In genomic region chr13:84745051-84745551, GRCh38 we compare ENCODE assay signal across 38 cellular contexts.
"Had no signal": no experiment of that assay in that cellular context is flagged by ENCODE, and none has a peak within 500 bp of the region (broad histone marks: within the 10 kb centered on the region; RNA-seq: fewer than 3 reads in every experiment).

No MANE protein-coding gene starts in this region.

- H3K27ac Mint-ChIP-seq: activated CD4-positive, alpha-beta memory T cell treated with anti-CD3 and anti-CD28 coated beads, Interleukin-2, amount 10 ng/mL, durations not matched to agents 7 days and 5 days; activated CD4-positive, alpha-beta T cell treated with anti-CD3 and anti-CD28 coated beads for 36 hours; activated CD4-positive, alpha-beta T cell treated with anti-CD3 and anti-CD28 coated beads, Interleukin-2, amount 10 ng/mL, durations not matched to agents 7 days and 5 days; activated CD8-positive, alpha-beta memory T cell treated with anti-CD3 and anti-CD28 coated beads, Interleukin-2, amount 10 ng/mL, durations not matched to agents 7 days and 5 days; activated CD8-positive, alpha-beta T cell treated with anti-CD3 and anti-CD28 coated beads, Interleukin-2, amount 10 ng/mL, durations not matched to agents 7 days and 5 days; activated naive CD4-positive, alpha-beta T cell treated with anti-CD3 and anti-CD28 coated beads, Interleukin-2, amount 10 ng/mL, durations not matched to agents 7 days and 5 days; activated naive CD4-positive, alpha-beta T cell treated with anti-CD3 and anti-CD28 coated beads, Interleukin-2, amount 50 U/mL, for 24 hours; activated naive CD8-positive, alpha-beta T cell; activated naive CD8-positive, alpha-beta T cell treated with anti-CD3 and anti-CD28 coated beads, Interleukin-2, amount 10 ng/mL, durations not matched to agents 7 days and 5 days; activated naive CD8-positive, alpha-beta T cell treated with anti-CD3 and anti-CD28 coated beads, Interleukin-2, amount 50 U/mL, for 24 hours; activated T-cell treated with anti-CD3 and anti-CD28 coated beads, Interleukin-2, amount 50 U/mL, for 24 hours; activated T-helper 2 cell treated with anti-CD3 and anti-CD28 coated beads, Interferon-gamma antibody, Interleukin-2, Interleukin-4, amounts not matched to agents 10 μg/mL and 5 μg/mL and 100 μg/mL, durations not matched to agents 14 hours and 24 hours and 36 hours; brain; T-helper 1 cell treated with Interleukin-12 subunit alpha and Interleukin-12 subunit beta and Interleukin-4 antibody, amounts not matched to agents 30 μg/mL and 1 μg/mL, for 36 hours; T-helper 2 cell treated with Interferon-gamma antibody and Interleukin-4, amounts not matched to agents 5 μg/mL and 100 μg/mL, for 36 hours; WTC11 had no signal

- H3K4me3 Mint-ChIP-seq: activated CD4-positive, alpha-beta memory T cell treated with anti-CD3 and anti-CD28 coated beads, Interleukin-2, amount 10 ng/mL, durations not matched to agents 7 days and 5 days; activated CD4-positive, alpha-beta T cell treated with anti-CD3 and anti-CD28 coated beads for 36 hours; activated CD4-positive, alpha-beta T cell treated with anti-CD3 and anti-CD28 coated beads, Interleukin-2, amount 10 ng/mL, durations not matched to agents 7 days and 5 days; activated CD8-positive, alpha-beta memory T cell treated with anti-CD3 and anti-CD28 coated beads, Interleukin-2, amount 10 ng/mL, durations not matched to agents 7 days and 5 days; activated CD8-positive, alpha-beta T cell treated with anti-CD3 and anti-CD28 coated beads, Interleukin-2, amount 10 ng/mL, durations not matched to agents 7 days and 5 days; activated naive CD4-positive, alpha-beta T cell treated with anti-CD3 and anti-CD28 coated beads, Interleukin-2, amount 10 ng/mL, durations not matched to agents 7 days and 5 days; activated naive CD4-positive, alpha-beta T cell treated with anti-CD3 and anti-CD28 coated beads, Interleukin-2, amount 50 U/mL, for 24 hours; activated naive CD8-positive, alpha-beta T cell; activated naive CD8-positive, alpha-beta T cell treated with anti-CD3 and anti-CD28 coated beads, Interleukin-2, amount 10 ng/mL, durations not matched to agents 7 days and 5 days; activated naive CD8-positive, alpha-beta T cell treated with anti-CD3 and anti-CD28 coated beads, Interleukin-2, amount 50 U/mL, for 24 hours; activated T-cell treated with anti-CD3 and anti-CD28 coated beads, Interleukin-2, amount 50 U/mL, for 24 hours; brain; central memory CD8-positive, alpha-beta T cell; T-helper 1 cell treated with Interleukin-12 subunit alpha and Interleukin-12 subunit beta and Interleukin-4 antibody, amounts not matched to agents 30 μg/mL and 1 μg/mL, for 36 hours; T-helper 2 cell treated with Interferon-gamma antibody and Interleukin-4, amounts not matched to agents 5 μg/mL and 100 μg/mL, for 36 hours; WTC11 had no signal

- H3K36me3 ChIP-seq: ascending aorta, cardiac muscle cell, WERI-Rb-1 had no signal

- H3K36me3 Mint-ChIP-seq: activated CD8-positive, alpha-beta memory T cell treated with anti-CD3 and anti-CD28 coated beads, Interleukin-2, amount 10 ng/mL, durations not matched to agents 7 days and 5 days; activated naive CD4-positive, alpha-beta T cell treated with anti-CD3 and anti-CD28 coated beads, Interleukin-2, amount 10 ng/mL, durations not matched to agents 7 days and 5 days; activated naive CD4-positive, alpha-beta T cell treated with anti-CD3 and anti-CD28 coated beads, Interleukin-2, amount 50 U/mL, for 24 hours; activated naive CD8-positive, alpha-beta T cell; activated naive CD8-positive, alpha-beta T cell treated with anti-CD3 and anti-CD28 coated beads, Interleukin-2, amount 10 ng/mL, durations not matched to agents 7 days and 5 days; brain; WTC11 had no signal

- H3K27ac ChIP-seq: ascending aorta, cardiac muscle cell, WERI-Rb-1 had no signal

- H3K9me3 ChIP-seq: ascending aorta had no signal

- H3K4me1 ChIP-seq: ascending aorta had no signal

- H3K27me3 ChIP-seq: ascending aorta, cardiac muscle cell had no signal

- DNase-seq: activated CD4-positive, alpha-beta memory T cell treated with anti-CD3 and anti-CD28 coated beads, Interleukin-2, amount 10 ng/mL, durations not matched to agents 7 days and 5 days; activated CD4-positive, alpha-beta T cell treated with anti-CD3 and anti-CD28 coated beads for 1 hour; activated CD4-positive, alpha-beta T cell treated with anti-CD3 and anti-CD28 coated beads for 36 hours; activated CD4-positive, alpha-beta T cell treated with anti-CD3 and anti-CD28 coated beads for 48 hours; activated CD4-positive, alpha-beta T cell treated with anti-CD3 and anti-CD28 coated beads, Interleukin-2, amount 10 ng/mL, durations not matched to agents 7 days and 5 days; activated CD4-positive, alpha-beta T cell treated with anti-CD3 and anti-CD28 coated beads, Interleukin-2, amount 50 U/mL, for 48 hours; activated CD4-positive, CD25-positive, alpha-beta regulatory T cell; activated CD8-positive, alpha-beta memory T cell treated with anti-CD3 and anti-CD28 coated beads for 24 hours; activated CD8-positive, alpha-beta memory T cell treated with anti-CD3 and anti-CD28 coated beads, Interleukin-2, amount 10 ng/mL, durations not matched to agents 7 days and 5 days; activated CD8-positive, alpha-beta memory T cell treated with anti-CD3 and anti-CD28 coated beads, Interleukin-2, amount 50 U/mL, for 48 hours; activated CD8-positive, alpha-beta T cell treated with anti-CD3 and anti-CD28 coated beads, Interleukin-2, amount 10 ng/mL, durations not matched to agents 7 days and 5 days; activated effector memory CD4-positive, alpha-beta T cell treated with Interleukin-2 at 50 U/mL for 16 hours; activated gamma-delta T cell; activated naive CD4-positive, alpha-beta T cell treated with anti-CD3 and anti-CD28 coated beads, Interleukin-2, amount 10 ng/mL, durations not matched to agents 7 days and 5 days; activated naive CD4-positive, alpha-beta T cell treated with Interleukin-2 at 50 U/mL for 16 hours; activated naive CD8-positive, alpha-beta T cell treated with anti-CD3 and anti-CD28 coated beads, Interleukin-2, amount 10 ng/mL, durations not matched to agents 7 days and 5 days; activated naive CD8-positive, alpha-beta T cell treated with anti-CD3 and anti-CD28 coated beads, Interleukin-2, amount 50 U/mL, for 24 hours; activated T-cell treated with anti-CD3 and anti-CD28 coated beads, Interleukin-2, amount 50 U/mL, for 24 hours; activated T-cell treated with anti-CD3 and anti-CD28 coated beads, Interleukin-2, amount 50 U/mL, for 48 hours; amygdala; anterior cingulate cortex; caudate nucleus; cerebellar nuclear complex; T-helper 2 cell; T-helper 9 cell; WERI-Rb-1 had no signal

- H3K27me3 Mint-ChIP-seq: activated CD4-positive, alpha-beta memory T cell treated with anti-CD3 and anti-CD28 coated beads, Interleukin-2, amount 10 ng/mL, durations not matched to agents 7 days and 5 days; activated CD4-positive, alpha-beta T cell treated with anti-CD3 and anti-CD28 coated beads for 36 hours; activated CD4-positive, alpha-beta T cell treated with anti-CD3 and anti-CD28 coated beads, Interleukin-2, amount 10 ng/mL, durations not matched to agents 7 days and 5 days; activated CD8-positive, alpha-beta memory T cell treated with anti-CD3 and anti-CD28 coated beads, Interleukin-2, amount 10 ng/mL, durations not matched to agents 7 days and 5 days; activated naive CD4-positive, alpha-beta T cell treated with anti-CD3 and anti-CD28 coated beads, Interleukin-2, amount 10 ng/mL, durations not matched to agents 7 days and 5 days; activated naive CD4-positive, alpha-beta T cell treated with anti-CD3 and anti-CD28 coated beads, Interleukin-2, amount 50 U/mL, for 24 hours; activated naive CD8-positive, alpha-beta T cell; activated naive CD8-positive, alpha-beta T cell treated with anti-CD3 and anti-CD28 coated beads, Interleukin-2, amount 10 ng/mL, durations not matched to agents 7 days and 5 days; activated naive CD8-positive, alpha-beta T cell treated with anti-CD3 and anti-CD28 coated beads, Interleukin-2, amount 50 U/mL, for 24 hours; activated T-cell treated with anti-CD3 and anti-CD28 coated beads, Interleukin-2, amount 50 U/mL, for 24 hours; brain; central memory CD8-positive, alpha-beta T cell had no signal

- FAIRE-seq: bronchial epithelial cell had no signal

- H3K4me1 Mint-ChIP-seq: activated CD4-positive, alpha-beta memory T cell treated with anti-CD3 and anti-CD28 coated beads, Interleukin-2, amount 10 ng/mL, durations not matched to agents 7 days and 5 days; activated CD4-positive, alpha-beta T cell treated with anti-CD3 and anti-CD28 coated beads for 36 hours; activated CD4-positive, alpha-beta T cell treated with anti-CD3 and anti-CD28 coated beads, Interleukin-2, amount 10 ng/mL, durations not matched to agents 7 days and 5 days; activated CD8-positive, alpha-beta memory T cell treated with anti-CD3 and anti-CD28 coated beads, Interleukin-2, amount 10 ng/mL, durations not matched to agents 7 days and 5 days; activated naive CD4-positive, alpha-beta T cell treated with anti-CD3 and anti-CD28 coated beads, Interleukin-2, amount 10 ng/mL, durations not matched to agents 7 days and 5 days; activated naive CD4-positive, alpha-beta T cell treated with anti-CD3 and anti-CD28 coated beads, Interleukin-2, amount 50 U/mL, for 24 hours; activated naive CD8-positive, alpha-beta T cell treated with anti-CD3 and anti-CD28 coated beads, Interleukin-2, amount 10 ng/mL, durations not matched to agents 7 days and 5 days; activated naive CD8-positive, alpha-beta T cell treated with anti-CD3 and anti-CD28 coated beads, Interleukin-2, amount 50 U/mL, for 24 hours; brain; central memory CD8-positive, alpha-beta T cell; WTC11 had no signal

- ATAC-seq: activated CD4-positive, alpha-beta T cell treated with anti-CD3 and anti-CD28 coated beads for 36 hours; activated CD4-positive, CD25-positive, alpha-beta regulatory T cell treated with anti-CD3 and anti-CD28 coated beads, Interleukin-2, amount 50 U/mL, for 24 hours; activated CD8-positive, alpha-beta memory T cell treated with anti-CD3 and anti-CD28 coated beads, Interleukin-2, amount 10 ng/mL, durations not matched to agents 7 days and 5 days; activated CD8-positive, alpha-beta T cell treated with anti-CD3 and anti-CD28 coated beads, Interleukin-2, amount 10 ng/mL, durations not matched to agents 7 days and 5 days; activated naive CD8-positive, alpha-beta T cell treated with anti-CD3 and anti-CD28 coated beads, Interleukin-2, amount 50 U/mL, for 24 hours; WTC11 had no signal

- H3K9me3 Mint-ChIP-seq: activated CD4-positive, alpha-beta memory T cell treated with anti-CD3 and anti-CD28 coated beads, Interleukin-2, amount 10 ng/mL, durations not matched to agents 7 days and 5 days; activated CD4-positive, alpha-beta T cell treated with anti-CD3 and anti-CD28 coated beads, Interleukin-2, amount 10 ng/mL, durations not matched to agents 7 days and 5 days; activated naive CD4-positive, alpha-beta T cell treated with anti-CD3 and anti-CD28 coated beads, Interleukin-2, amount 10 ng/mL, durations not matched to agents 7 days and 5 days; activated naive CD4-positive, alpha-beta T cell treated with anti-CD3 and anti-CD28 coated beads, Interleukin-2, amount 50 U/mL, for 24 hours; activated naive CD8-positive, alpha-beta T cell treated with anti-CD3 and anti-CD28 coated beads, Interleukin-2, amount 10 ng/mL, durations not matched to agents 7 days and 5 days; activated naive CD8-positive, alpha-beta T cell treated with anti-CD3 and anti-CD28 coated beads, Interleukin-2, amount 50 U/mL, for 24 hours; activated T-cell treated with anti-CD3 and anti-CD28 coated beads, Interleukin-2, amount 50 U/mL, for 24 hours; activated T-helper 2 cell treated with anti-CD3 and anti-CD28 coated beads, Interferon-gamma antibody, Interleukin-2, Interleukin-4, amounts not matched to agents 10 μg/mL and 5 μg/mL and 100 μg/mL, durations not matched to agents 14 hours and 24 hours and 36 hours; brain; T-helper 1 cell treated with Interleukin-12 subunit alpha and Interleukin-12 subunit beta and Interleukin-4 antibody, amounts not matched to agents 30 μg/mL and 1 μg/mL, for 36 hours; T-helper 2 cell treated with Interferon-gamma antibody and Interleukin-4, amounts not matched to agents 5 μg/mL and 100 μg/mL, for 36 hours; WTC11 had no signal

- H3K4me3 ChIP-seq: ascending aorta, cardiac muscle cell had no signal
